Comparison of ENCODE assay signal across 8 cellular contexts in genomic region chr2:96407041-96407918, GRCh38.
DNase-seq lines count a peak whose midpoint lies in the region; ATAC-seq and TF ChIP-seq lines count a peak whose summit lies in the region.

No MANE protein-coding gene starts in this region.

- H3K36me3 Mint-ChIP-seq in activated T-helper 17 cell treated with anti-CD3 and anti-CD28 coated beads, Interleukin-2, amount 50 U/mL, for 72 hours (ENCODE audit: low read depth): no peaks in the 10 kb centered on the region

- no peak overlapping the region for H3K4me3 ChIP-seq in neural cell (ENCODE audit: low read length)

- peak; percentile 79 for DNase-seq in EH (ENCODE audit: low read depth)
- peak; percentile 75 for DNase-seq in HT-29 (ENCODE audit: low spot score)
- DNase-seq in RKO (ENCODE audit: low spot score): peak; percentile 83
- peak; percentile 83 for DNase-seq in fibroblast of peridontal ligament (ENCODE audit: extremely low read depth)
- DNase-seq in stimulated activated naive CD8-positive, alpha-beta T cell treated with anti-CD3 and anti-CD28 coated beads, Interleukin-15, amount 100 ng/mL, for 72 hours: peak; percentile 63 to 80

- no peak for TF ChIP-seq EP300 in neural cell (conservative IDR thresholded peaks at IDR 0.05; ENCODE audit: poor library complexity, severe bottlenecking)

- no peaks in the 10 kb centered on the region for H3K9me2 ChIP-seq in neural cell (ENCODE audit: insufficient read depth, low read length)

- TF ChIP-seq CTCF in neural cell (IDR thresholded peaks at IDR 0.05; ENCODE audit: poor library complexity, severe bottlenecking): peak; percentile 81

- peak; percentile 72 for TF ChIP-seq RAD21 in neural cell (conservative IDR thresholded peaks at IDR 0.05)

- H3K27ac Mint-ChIP-seq in activated T-helper 17 cell treated with anti-CD3 and anti-CD28 coated beads, Interleukin-2, amount 50 U/mL, for 72 hours: peak overlapping the region; percentile 70
- peak overlapping the region; percentile 97 for H3K27ac Mint-ChIP-seq in stimulated activated naive CD8-positive, alpha-beta T cell treated with anti-CD3 and anti-CD28 coated beads, Interleukin-15, amount 100 ng/mL, for 72 hours

- no peaks in the 10 kb centered on the region for H3K79me2 ChIP-seq in neural cell (replicated peaks; ENCODE audit: insufficient read depth, low read length)

- peak overlapping the region; percentile 53 for H3K4me3 Mint-ChIP-seq in activated T-helper 17 cell treated with anti-CD3 and anti-CD28 coated beads, Interleukin-2, amount 50 U/mL, for 72 hours
- H3K4me3 Mint-ChIP-seq in stimulated activated naive CD8-positive, alpha-beta T cell treated with anti-CD3 and anti-CD28 coated beads, Interleukin-15, amount 100 ng/mL, for 72 hours: peak overlapping the region; percentile 70 to 78

- H3K27me3 Mint-ChIP-seq in activated T-helper 17 cell treated with anti-CD3 and anti-CD28 coated beads, Interleukin-2, amount 50 U/mL, for 72 hours: no peaks in the 10 kb centered on the region
- H3K27me3 Mint-ChIP-seq in stimulated activated naive CD8-positive, alpha-beta T cell treated with anti-CD3 and anti-CD28 coated beads, Interleukin-15, amount 100 ng/mL, for 72 hours: no peaks in the 10 kb centered on the region

- H3K4me2 ChIP-seq in neural cell (ENCODE audit: low read length): no peak overlapping the region

- H3K4me1 Mint-ChIP-seq in activated T-helper 17 cell treated with anti-CD3 and anti-CD28 coated beads, Interleukin-2, amount 50 U/mL, for 72 hours: peaks cover 5% of the 10 kb centered on the region
- peaks cover 32% of the 10 kb centered on the region for H3K4me1 Mint-ChIP-seq in stimulated activated naive CD8-positive, alpha-beta T cell treated with anti-CD3 and anti-CD28 coated beads, Interleukin-15, amount 100 ng/mL, for 72 hours

- no peak overlapping the region for H3K27ac ChIP-seq in neural cell (ENCODE audit: low read length)

- H3K9me3 ChIP-seq in neural cell (ENCODE audit: low read length): no peaks in the 10 kb centered on the region

- H3K9ac ChIP-seq in neural cell (ENCODE audit: low read length): no peak overlapping the region

- peak; percentile 89 for ATAC-seq in activated T-helper 17 cell treated with anti-CD3 and anti-CD28 coated beads, Interleukin-2, amount 50 U/mL, for 72 hours (replicated peaks)
- peak; percentile 93 for ATAC-seq in stimulated activated naive CD8-positive, alpha-beta T cell treated with anti-CD3 and anti-CD28 coated beads, Interleukin-15, amount 100 ng/mL, for 72 hours
- no peak for ATAC-seq in HG02571 (IDR thresholded peaks at IDR 0.05; ENCODE audit: unreplicated experiment)

- H3K9me3 Mint-ChIP-seq in activated T-helper 17 cell treated with anti-CD3 and anti-CD28 coated beads, Interleukin-2, amount 50 U/mL, for 72 hours: no peaks in the 10 kb centered on the region
- no peaks in the 10 kb centered on the region for H3K9me3 Mint-ChIP-seq in stimulated activated naive CD8-positive, alpha-beta T cell treated with anti-CD3 and anti-CD28 coated beads, Interleukin-15, amount 100 ng/mL, for 72 hours

- no peak overlapping the region for H2AFZ ChIP-seq in neural cell (ENCODE audit: low read depth, low read length)

- no peaks in the 10 kb centered on the region for H3K27me3 ChIP-seq in neural cell (ENCODE audit: insufficient read depth, low read depth, low read length)

- no peaks in the 10 kb centered on the region for H3K36me3 ChIP-seq in neural cell (ENCODE audit: insufficient read depth, low read length)

- H3F3A ChIP-seq in neural cell (ENCODE audit: insufficient read depth, low read length, poor library complexity, severe bottlenecking): no peaks in the 10 kb centered on the region

- H4K20me1 ChIP-seq in neural cell (ENCODE audit: insufficient read depth): no peaks in the 10 kb centered on the region

TF ChIP-seq in neural cell, 6 proteins besides CTCF, POLR2A, EP300 and RAD21:
- TF ChIP-seq REST (IDR thresholded peaks at IDR 0.05; ENCODE audit: borderline replicate concordance) (no peak), SMC3 (conservative IDR thresholded peaks at IDR 0.05; ENCODE audit: poor library complexity) (peak; percentile 89), EZH2 (IDR thresholded peaks at IDR 0.05; ENCODE audit: borderline replicate concordance, insufficient read depth, low read length, poor library complexity, severe bottlenecking) (no peak)
